Comparison of ENCODE assay signal across 8 cellular contexts in genomic region chr13:111429064-111429558, GRCh38.
DNase-seq lines count a peak whose midpoint lies in the region; ATAC-seq, FAIRE-seq and TF ChIP-seq lines count a peak whose summit lies in the region.

No MANE protein-coding gene starts in this region.

- no peaks in the 10 kb centered on the region for H3K27me3 ChIP-seq in MM.1S (replicated peaks; ENCODE audit: insufficient read depth, low read length)

- CTCF ChIA-PET in activated CD4-positive, alpha-beta memory T cell treated with anti-CD3 and anti-CD28 coated beads for 36 hours (lab: Charles Lee) = interaction anchor here (1.0 to 2.1 kb wide), 7 partner anchors 10 to 1014 kb away, joined by 3 to 6 read pairs (median 4); no protein-coding TSS in a partner anchor

- H3K4me1 ChIP-seq in MM.1S (ENCODE audit: low read length) = no peaks in the 10 kb centered on the region

- no peak for FAIRE-seq in RCC 7860 (lab: Jason Lieb, UNC)

- intact Hi-C loops in activated CD4-positive, alpha-beta memory T cell treated with anti-CD3 and anti-CD28 coated beads for 36 hours (cut with micrococcal nuclease) = no loop called here
- intact Hi-C loops in sciatic nerve (cut with DNase I) = no loop called here

- peak; percentile 39 for TF ChIP-seq CTCF in MM.1S (IDR thresholded peaks at IDR 0.05; ENCODE audit: low read length)

- no peak overlapping the region for H2AFZ ChIP-seq in MM.1S (ENCODE audit: low read length)

- DNase-seq in Caki2 (ENCODE audit: low read depth) (peak; percentile 28), MM.1S (no peak), foreskin melanocyte (peak; percentile 9), sciatic nerve (ENCODE audit: low spot score) (no peak), RCC 7860 (ENCODE audit: low spot score) (no peak)
- peak; percentile 45 for DNase-seq in activated CD4-positive, alpha-beta memory T cell treated with anti-CD3 and anti-CD28 coated beads for 36 hours

- no peaks in the 10 kb centered on the region for H3K4me1 Mint-ChIP-seq in activated CD4-positive, alpha-beta memory T cell treated with anti-CD3 and anti-CD28 coated beads for 36 hours (ENCODE audit: low read depth)

- H3K27ac ChIP-seq in MM.1S (ENCODE audit: low read length) = no peak overlapping the region

- H3K9me3 ChIP-seq in MM.1S (replicated peaks; ENCODE audit: insufficient read depth, low read length) = no peaks in the 10 kb centered on the region

- no peaks in the 10 kb centered on the region for H3F3A ChIP-seq in MM.1S (ENCODE audit: insufficient read depth, low read length)

- no peaks in the 10 kb centered on the region for H3K36me3 Mint-ChIP-seq in activated CD4-positive, alpha-beta memory T cell treated with anti-CD3 and anti-CD28 coated beads for 36 hours

- in situ Hi-C loops in Caki2 (cut with HindIII; ENCODE audit: low pct_unique_long_range_greater_than_20kb, low sequenced_read_pairs) = no loop called here

- peaks cover 17% of the 10 kb centered on the region for H3K27me3 Mint-ChIP-seq in activated CD4-positive, alpha-beta memory T cell treated with anti-CD3 and anti-CD28 coated beads for 36 hours

- no peaks in the 10 kb centered on the region for H3K9me3 Mint-ChIP-seq in activated CD4-positive, alpha-beta memory T cell treated with anti-CD3 and anti-CD28 coated beads for 36 hours

- H3K4me3 Mint-ChIP-seq in activated CD4-positive, alpha-beta memory T cell treated with anti-CD3 and anti-CD28 coated beads for 36 hours = no peak overlapping the region

- POLR2A ChIA-PET in activated CD4-positive, alpha-beta memory T cell treated with anti-CD3 and anti-CD28 coated beads for 36 hours (lab: Charles Lee) = no interaction called here

- H3K4me2 ChIP-seq in MM.1S (ENCODE audit: low read depth, low read length) = no peak overlapping the region

- H4K20me1 ChIP-seq in MM.1S (ENCODE audit: insufficient read depth, low read length) = no peaks in the 10 kb centered on the region

- H3K4me3 ChIP-seq in MM.1S (ENCODE audit: low read length) = no peak overlapping the region

- H3K9ac ChIP-seq in MM.1S (ENCODE audit: low read length) = no peak overlapping the region

- H3K79me2 ChIP-seq in MM.1S (ENCODE audit: low read length) = peaks cover 79% of the 10 kb centered on the region

- ATAC-seq in GM21381 (IDR thresholded peaks at IDR 0.05; ENCODE audit: unreplicated experiment) = peak; percentile 66
- peak; percentile 48 for ATAC-seq in sciatic nerve
- ATAC-seq in HG02678 (IDR thresholded peaks at IDR 0.05; ENCODE audit: unreplicated experiment) = no peak

- H3K9me2 ChIP-seq in MM.1S (replicated peaks; ENCODE audit: insufficient read depth, low read length) = no peaks in the 10 kb centered on the region

- no peaks in the 10 kb centered on the region for H3K36me3 ChIP-seq in MM.1S (replicated peaks; ENCODE audit: insufficient read depth, low read length)

- H3K27ac Mint-ChIP-seq in activated CD4-positive, alpha-beta memory T cell treated with anti-CD3 and anti-CD28 coated beads for 36 hours = no peak overlapping the region

Comparison
In these comparisons a context has a peak if more than half of its experiments do, and no peak if none do; other contexts are left out.
1. DNase-seq: peak in Caki2 (single experiment), activated CD4-positive, alpha-beta memory T cell treated with anti-CD3 and anti-CD28 coated beads for 36 hours (single experiment) and foreskin melanocyte (single experiment); none in MM.1S (single experiment), sciatic nerve (single experiment) and RCC 7860 (single experiment).